ENCODE assay signal across 9 cellular contexts in genomic region chr6:35451354-35452185, GRCh38. TPM values are rescaled to one million over a fixed set of nuclear protein-coding genes. Genes with fewer than 3 reads are reported as not detected.
DNase-seq lines count a peak whose midpoint lies in the region; ATAC-seq, FAIRE-seq and TF ChIP-seq lines count a peak whose summit lies in the region.
"Had no signal": no experiment of that assay in that cellular context is flagged by ENCODE, and none has a peak within 500 bp of the region (broad histone marks: within the 10 kb centered on the region; RNA-seq: fewer than 3 reads in every experiment).

No MANE protein-coding gene starts in this region.

- peaks cover 8% of the 10 kb centered on the region for H3K36me3 Mint-ChIP-seq in activated CD8-positive, alpha-beta memory T cell treated with anti-CD3 and anti-CD28 coated beads, Interleukin-2, amount 10 ng/mL, durations not matched to agents 7 days and 5 days
- H3K36me3 Mint-ChIP-seq in activated CD8-positive, alpha-beta T cell treated with anti-CD3 and anti-CD28 coated beads, Interleukin-2, amount 10 ng/mL, durations not matched to agents 7 days and 5 days (ENCODE audit: low read depth) = peaks cover 22% of the 10 kb centered on the region

- CTCF ChIA-PET in activated CD8-positive, alpha-beta memory T cell treated with anti-CD3 and anti-CD28 coated beads, Interleukin-2, amount 10 ng/mL, durations not matched to agents 7 days and 5 days (lab: Charles Lee) = interaction anchor here (0.6 to 9.6 kb wide), 24 partner anchors 9 to 193 kb away, joined by 3 to 181 read pairs (median 4); partner anchors contain the start of genes DEF6, PPARD and RPL10A
- CTCF ChIA-PET in activated CD8-positive, alpha-beta T cell treated with anti-CD3 and anti-CD28 coated beads, Interleukin-2, amount 10 ng/mL, durations not matched to agents 7 days and 5 days (lab: Charles Lee) = interaction anchor here (0.8 to 11.1 kb wide), 20 partner anchors 15 to 284 kb away, joined by 3 to 192 read pairs (median 4); partner anchors contain the start of genes DEF6, PPARD and RPL10A

- no peaks in the 10 kb centered on the region for H3K9me3 ChIP-seq in kidney (ENCODE audit: control insufficient read depth in 1 of 2, low read length in 2 of 2)

- no peaks in the 10 kb centered on the region for H3K36me3 ChIP-seq in kidney (ENCODE audit: control insufficient read depth in 1 of 2, insufficient read depth in 2 of 2, low read length in 2 of 2)

- no peak for ATAC-seq in activated CD8-positive, alpha-beta memory T cell treated with anti-CD3 and anti-CD28 coated beads, Interleukin-2, amount 10 ng/mL, durations not matched to agents 7 days and 5 days
- ATAC-seq in activated CD8-positive, alpha-beta T cell treated with anti-CD3 and anti-CD28 coated beads, Interleukin-2, amount 10 ng/mL, durations not matched to agents 7 days and 5 days = no peak
- ATAC-seq in GM18873 (IDR thresholded peaks at IDR 0.05; ENCODE audit: low FRiP score, unreplicated experiment) = no peak

- H3K4me3 ChIP-seq in kidney (ENCODE audit: low read length in 2 of 2) = peak overlapping the region; percentile 48 to 54

- no peak for FAIRE-seq in kidney (lab: Jason Lieb, UNC)
- FAIRE-seq: frontal cortex had no signal

- peak overlapping the region; percentile 76 for H3K4me3 Mint-ChIP-seq in activated CD8-positive, alpha-beta memory T cell treated with anti-CD3 and anti-CD28 coated beads, Interleukin-2, amount 10 ng/mL, durations not matched to agents 7 days and 5 days
- H3K4me3 Mint-ChIP-seq in activated CD8-positive, alpha-beta T cell treated with anti-CD3 and anti-CD28 coated beads, Interleukin-2, amount 10 ng/mL, durations not matched to agents 7 days and 5 days = peak overlapping the region; percentile 83

- POLR2A ChIA-PET in activated CD8-positive, alpha-beta T cell treated with anti-CD3 and anti-CD28 coated beads, Interleukin-2, amount 10 ng/mL, durations not matched to agents 7 days and 5 days (lab: Charles Lee) = interaction anchor here (0.7 to 1.4 kb wide), 8 partner anchors 20 to 155 kb away, joined by 3 to 7 read pairs (median 3); partner anchors contain the start of genes DEF6 and PPARD

- H3K27ac Mint-ChIP-seq in activated CD8-positive, alpha-beta memory T cell treated with anti-CD3 and anti-CD28 coated beads, Interleukin-2, amount 10 ng/mL, durations not matched to agents 7 days and 5 days = no peak overlapping the region
- H3K27ac Mint-ChIP-seq in activated CD8-positive, alpha-beta T cell treated with anti-CD3 and anti-CD28 coated beads, Interleukin-2, amount 10 ng/mL, durations not matched to agents 7 days and 5 days = peak overlapping the region; percentile 75

- TF ChIP-seq CTCF in kidney (IDR thresholded peaks at IDR 0.05; ENCODE audit: borderline replicate concordance, extremely low read depth, insufficient read depth) = no peak

- no peak overlapping the region for H3K9ac ChIP-seq in kidney (ENCODE audit: low read length in 2 of 2)

- H3K9me3 Mint-ChIP-seq in activated CD8-positive, alpha-beta memory T cell treated with anti-CD3 and anti-CD28 coated beads, Interleukin-2, amount 10 ng/mL, durations not matched to agents 7 days and 5 days (ENCODE audit: low read depth) = no peaks in the 10 kb centered on the region
- H3K9me3 Mint-ChIP-seq in activated CD8-positive, alpha-beta T cell treated with anti-CD3 and anti-CD28 coated beads, Interleukin-2, amount 10 ng/mL, durations not matched to agents 7 days and 5 days (ENCODE audit: insufficient read depth) = no peaks in the 10 kb centered on the region

- peaks cover 5 to 8% of the 10 kb centered on the region in 2 donors for H3K4me1 ChIP-seq in kidney (ENCODE audit: control insufficient read depth in 1 of 2, insufficient read depth in 1 of 2, low read depth in 1 of 2, low read length in 2 of 2)

- peaks cover 34% of the 10 kb centered on the region for H3K4me1 Mint-ChIP-seq in activated CD8-positive, alpha-beta memory T cell treated with anti-CD3 and anti-CD28 coated beads, Interleukin-2, amount 10 ng/mL, durations not matched to agents 7 days and 5 days
- H3K4me1 Mint-ChIP-seq in activated CD8-positive, alpha-beta T cell treated with anti-CD3 and anti-CD28 coated beads, Interleukin-2, amount 10 ng/mL, durations not matched to agents 7 days and 5 days (ENCODE audit: low read depth) = peaks cover 49% of the 10 kb centered on the region

- intact Hi-C loops in kidney (cut with DNase I) = no loop called here

- no peak for DNase-seq in activated CD8-positive, alpha-beta memory T cell treated with anti-CD3 and anti-CD28 coated beads, Interleukin-2, amount 10 ng/mL, durations not matched to agents 7 days and 5 days
- DNase-seq in activated CD8-positive, alpha-beta memory T cell treated with anti-CD3 and anti-CD28 coated beads, Interleukin-2, amount 50 U/mL, for 4 hours = no peak
- DNase-seq in activated CD8-positive, alpha-beta T cell treated with anti-CD3 and anti-CD28 coated beads, Interleukin-2, amount 10 ng/mL, durations not matched to agents 7 days and 5 days = no peak
- peak; percentile 41 for DNase-seq in kidney
- DNase-seq in NCI-H1092 (lab: John Stamatoyannopoulos, UW) = no peak
- DNase-seq in inferior parietal cortex (ENCODE audit: extremely low spot score) = no peak

- peaks cover 10% of the 10 kb centered on the region for H3K27me3 Mint-ChIP-seq in activated CD8-positive, alpha-beta memory T cell treated with anti-CD3 and anti-CD28 coated beads, Interleukin-2, amount 10 ng/mL, durations not matched to agents 7 days and 5 days
- H3K27me3 Mint-ChIP-seq in activated CD8-positive, alpha-beta T cell treated with anti-CD3 and anti-CD28 coated beads, Interleukin-2, amount 10 ng/mL, durations not matched to agents 7 days and 5 days (ENCODE audit: low read depth) = peaks cover 4% of the 10 kb centered on the region

- H3K27ac ChIP-seq in kidney (ENCODE audit: low read depth in 2 of 2, low read length in 2 of 2) (no peak overlapping the region), temporal lobe (ENCODE audit: low read depth, low read length) (peak overlapping the region; percentile 57)

RNA-seq across cellular contexts. Expression of gene FANCE, which starts 0.6 kb away (rescaled TPM):
- 10 to 100 TPM; 15.4 to 16.0 TPM for total RNA-seq in activated CD8-positive, alpha-beta memory T cell treated with anti-CD3 and anti-CD28 coated beads, Interleukin-2, amount 10 ng/mL, durations not matched to agents 7 days and 5 days
- 10 to 100 TPM; 20.4 to 21.9 TPM for total RNA-seq in activated CD8-positive, alpha-beta T cell treated with anti-CD3 and anti-CD28 coated beads, Interleukin-2, amount 10 ng/mL, durations not matched to agents 7 days and 5 days
- total RNA-seq in kidney = 2.7 TPM
- polyA plus RNA-seq in kidney (ENCODE audit: insufficient read depth, low read depth, low replicate concordance) = 1.2 TPM
- 8.9 TPM for total RNA-seq in temporal lobe

RNA-seq across cellular contexts. Expression of gene RPL10A, which starts 16.6 kb away (rescaled TPM):
- total RNA-seq in activated CD8-positive, alpha-beta memory T cell treated with anti-CD3 and anti-CD28 coated beads, Interleukin-2, amount 10 ng/mL, durations not matched to agents 7 days and 5 days = 1,000 to 10,000 TPM; 1,163 to 1,382 TPM
- 1,000 to 10,000 TPM; 1,398 to 1,443 TPM for total RNA-seq in activated CD8-positive, alpha-beta T cell treated with anti-CD3 and anti-CD28 coated beads, Interleukin-2, amount 10 ng/mL, durations not matched to agents 7 days and 5 days
- total RNA-seq in kidney = 1,159 TPM
- polyA plus RNA-seq in kidney (ENCODE audit: insufficient read depth, low read depth, low replicate concordance) = 1,291 TPM
- 977 TPM for total RNA-seq in temporal lobe

RNA-seq across cellular contexts. Expression of gene TEAD3, which starts 45.3 kb away (rescaled TPM):
- total RNA-seq in activated CD8-positive, alpha-beta memory T cell treated with anti-CD3 and anti-CD28 coated beads, Interleukin-2, amount 10 ng/mL, durations not matched to agents 7 days and 5 days = under 1 TPM in 1 of 2 experiments, not detected in 1; 0.16 TPM
- under 1 TPM; 0.18 to 0.21 TPM for total RNA-seq in activated CD8-positive, alpha-beta T cell treated with anti-CD3 and anti-CD28 coated beads, Interleukin-2, amount 10 ng/mL, durations not matched to agents 7 days and 5 days
- total RNA-seq in kidney (18.0 TPM), temporal lobe (0.74 TPM)
- polyA plus RNA-seq in kidney (ENCODE audit: insufficient read depth, low read depth, low replicate concordance) = 11.3 TPM

Comparison
In these comparisons a context has a peak if more than half of its experiments do, and no peak if none do; other contexts are left out.
1. RNA of gene TEAD3, which starts 45.3 kb away (total RNA-seq): 18.0 TPM in kidney (single experiment); 0.74 TPM in temporal lobe (single experiment), 0.18 to 0.21 TPM in activated CD8-positive, alpha-beta T cell treated with anti-CD3 and anti-CD28 coated beads, Interleukin-2, amount 10 ng/mL, durations not matched to agents 7 days and 5 days and 0.16 TPM in activated CD8-positive, alpha-beta memory T cell treated with anti-CD3 and anti-CD28 coated beads, Interleukin-2, amount 10 ng/mL, durations not matched to agents 7 days and 5 days; every median in the first group is over 10 times any median in the second.